Comparison of ENCODE assay signal across 6 cellular contexts in the genomic region with DNA sequence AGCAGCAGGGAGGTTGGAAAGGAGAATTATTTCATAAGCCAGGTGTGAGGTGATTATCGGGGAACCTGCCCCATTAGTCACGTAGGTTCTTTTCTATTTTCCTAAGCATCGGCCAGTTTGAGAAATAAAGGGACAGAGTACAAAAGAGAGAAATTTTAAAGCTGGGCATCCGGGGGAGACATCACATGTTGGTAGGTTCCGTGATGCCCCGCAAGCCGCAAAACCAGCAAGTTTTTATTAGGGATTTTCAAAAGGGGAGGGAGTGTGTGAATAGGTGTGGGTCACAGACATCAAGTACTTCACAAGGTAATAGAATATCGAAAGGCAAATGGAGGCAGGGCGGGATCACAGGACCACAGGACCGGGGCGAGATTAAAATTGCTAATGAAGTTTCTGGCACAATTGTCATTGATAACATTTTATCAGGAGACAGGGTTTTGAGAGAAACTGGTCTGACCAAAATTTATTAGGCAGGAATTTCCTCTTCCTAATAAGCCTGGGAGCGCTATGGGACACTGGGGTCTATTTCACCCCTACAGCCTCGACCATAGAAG. TPM values are rescaled to one million over a fixed set of nuclear protein-coding genes. Genes with fewer than 3 reads are reported as not detected.
A peak's percentile ranks its signal among the peaks of the same experiment; 100 is the strongest.
DNase-seq lines count a peak whose midpoint lies in the region; ATAC-seq, FAIRE-seq and TF ChIP-seq lines count a peak whose summit lies in the region.
"Not testable (repeated sequence)": the region's sequence is repeated elsewhere in the genome, so short reads cannot be mapped to it uniquely, and the experiment has no call there.

No MANE protein-coding gene starts in this region.

- H3K4me1 ChIP-seq in A549 (peaks cover 78% of the 10 kb centered on the region), HUES64 (ENCODE audit: insufficient read depth, low read length) (peaks cover 45% of the 10 kb centered on the region), iPS-18a (ENCODE audit: control insufficient read depth, low read depth, low read length) (peaks cover 49% of the 10 kb centered on the region), neutrophil (ENCODE audit: control insufficient read depth in 1 of 2, insufficient read depth in 1 of 2, low read depth in 1 of 2, low read length in 1 of 2) (peaks cover 50 to 53% of the 10 kb centered on the region in 2 experiments)

- H3K9me3 ChIP-seq in A549; HUES64 (ENCODE audit: insufficient read depth, low read depth, low read length); iPS-18a (ENCODE audit: control insufficient read depth, low read depth, low read length); neutrophil: not testable (repeated sequence)

- DNase-seq in A549 (ENCODE audit: low read depth in 1 of 2, low spot score in 1 of 2); activated T-cell treated with anti-CD3 and anti-CD28 coated beads, Interleukin-2, amount 50 U/mL, for 72 hours: not testable (repeated sequence)
- peak; percentile 72 for DNase-seq in cerebellar cortex (ENCODE audit: low spot score)

- TF ChIP-seq RAD21 in A549 (conservative IDR thresholded peaks at IDR 0.05 in 1 of 2, IDR thresholded peaks at IDR 0.05 in 1 of 2), result not testable (repeated sequence)

- peak overlapping the region; percentile 67 for H3K4me2 ChIP-seq in A549

- not testable (repeated sequence) for TF ChIP-seq CTCF in A549 (IDR thresholded peaks at IDR 0.05); neutrophil (IDR thresholded peaks at IDR 0.05)

- 58% methylated on average over 13 of the region's 13 CpGs for WGBS in A549 (ENCODE audit: missing lambda C conversion rate)
- 10% methylated on average over 13 of the region's 13 CpGs for WGBS in HUES64

- peaks cover 90% of the 10 kb centered on the region for H3K4me1 Mint-ChIP-seq in activated T-cell treated with anti-CD3 and anti-CD28 coated beads, Interleukin-2, amount 50 U/mL, for 72 hours (ENCODE audit: low read depth)

- not testable (repeated sequence) for H3K27me3 Mint-ChIP-seq in activated T-cell treated with anti-CD3 and anti-CD28 coated beads, Interleukin-2, amount 50 U/mL, for 72 hours (ENCODE audit: low read depth)

- CTCF ChIA-PET in A549 (lab: Yijun Ruan, JAX), result interaction anchor here (0.7 to 1.3 kb wide), 6 partner anchors 12 to 120 kb away, joined by 3 read pairs; partner anchors contain the start of gene DDR1

- not testable (repeated sequence) for TF ChIP-seq EP300 in A549 (IDR thresholded peaks at IDR 0.05)

- not testable (repeated sequence) for TF ChIP-seq POLR2A in A549 (IDR thresholded peaks at IDR 0.05; ENCODE audit: low read length)

- H3K4me3 ChIP-seq in A549; neutrophil (ENCODE audit: low read depth in 1 of 2, low read length in 1 of 2): not testable (repeated sequence)
- H3K4me3 ChIP-seq in HUES64 (ENCODE audit: low read length), result peak overlapping the region; percentile 24
- peak overlapping the region; percentile 24 for H3K4me3 ChIP-seq in iPS-18a (ENCODE audit: low read length)

- H3K27ac ChIP-seq in A549 (peak overlapping the region; percentile 93 to 97), HUES64 (ENCODE audit: low read depth, low read length) (peak overlapping the region; percentile 74; the same call in 1 of the 2 replicates), iPS-18a (ENCODE audit: low read length) (peak overlapping the region; percentile 55), neutrophil (peak overlapping the region; percentile 46)

- peak overlapping the region; percentile 39; the same call in 1 of the 2 replicates for H3K9ac ChIP-seq in HUES64 (ENCODE audit: low read depth, low read length)
- H3K9ac ChIP-seq in iPS-18a (ENCODE audit: low read length), result peak overlapping the region; percentile 40

- H3K9me3 Mint-ChIP-seq in activated T-cell treated with anti-CD3 and anti-CD28 coated beads, Interleukin-2, amount 50 U/mL, for 72 hours, result not testable (repeated sequence)

- not testable (repeated sequence) for FAIRE-seq in A549 (lab: Jason Lieb, UNC)

- not testable (repeated sequence) for ATAC-seq in A549; activated T-cell treated with anti-CD3 and anti-CD28 coated beads, Interleukin-2, amount 50 U/mL, for 72 hours (replicated peaks in 1 of 2)

- POLR2A ChIA-PET in A549 (lab: Yijun Ruan, JAX), result interaction anchor here (0.7 to 2.3 kb wide), 2 partner anchors 12 to 17 kb away, joined by 3 to 12 read pairs; no protein-coding TSS in a partner anchor

- peak overlapping the region; percentile 37 to 59 for H3K4me3 Mint-ChIP-seq in activated T-cell treated with anti-CD3 and anti-CD28 coated beads, Interleukin-2, amount 50 U/mL, for 72 hours

- H3K36me3 Mint-ChIP-seq in activated T-cell treated with anti-CD3 and anti-CD28 coated beads, Interleukin-2, amount 50 U/mL, for 72 hours (ENCODE audit: insufficient read depth in 2 of 2), result not testable (repeated sequence)

- not testable (repeated sequence) for H3K27me3 ChIP-seq in HUES64 (ENCODE audit: insufficient read depth, low read length); iPS-18a (ENCODE audit: control insufficient read depth, insufficient read depth, low read length)
- H3K27me3 ChIP-seq in neutrophil, result peaks cover 15% of the 10 kb centered on the region

- not testable (repeated sequence) for H3K27ac Mint-ChIP-seq in activated T-cell treated with anti-CD3 and anti-CD28 coated beads, Interleukin-2, amount 50 U/mL, for 72 hours

- H3K36me3 ChIP-seq in HUES64 (ENCODE audit: insufficient read depth, low read length); iPS-18a (ENCODE audit: control insufficient read depth, low read depth, low read length); neutrophil: not testable (repeated sequence)

TF ChIP-seq in A549, 52 proteins besides CTCF, POLR2A, EP300 and RAD21:
- 0 out of 2 replicates have a peak, but pooled peaks have one; percentile 0 for TF ChIP-seq GATA3 (IDR thresholded peaks at IDR 0.05; ENCODE audit: borderline replicate concordance)

RNA-seq across cellular contexts. Expression of gene IER3, which starts 20.2 kb away (rescaled TPM):
- polyA plus RNA-seq in A549 (2011; rRNA removed), result 116 and 202 TPM in 2 replicates
- 172 and 215 TPM in 2 replicates for polyA plus RNA-seq in A549 (2012; cell fraction: cytosol; rRNA removed)
- 240 and 352 TPM in 2 replicates for polyA plus RNA-seq in A549 (2012; cell fraction: nucleus; rRNA removed)
- 89.1 to 108 TPM (median 104 TPM) in 3 replicates for polyA plus RNA-seq in A549 (2017; fragmentation: RNase III; extraction: RNeasy Plus Mini Kit Qiagen cat#74134 plus additional on column Dnase treatment)
- polyA minus RNA-seq in A549 (2011; rRNA and poly(A)+ RNA removed), result 93.4 and 94.8 TPM in 2 replicates
- polyA plus RNA-seq in HUES64 (2013, experiment 1 of 2), result 32.3 TPM
- 41.0 TPM for polyA plus RNA-seq in HUES64 (2013, experiment 2 of 2)
- total RNA-seq in activated T-cell treated with anti-CD3 and anti-CD28 coated beads, Interleukin-2, amount 50 U/mL, for 72 hours, result 100 to 1,000 TPM; 174 to 197 TPM

RNA-seq across cellular contexts. Expression of gene FLOT1, which starts 22.1 kb away (rescaled TPM):
- polyA plus RNA-seq in A549 (2011; rRNA removed) (135 and 136 TPM in 2 replicates), A549 (2017; fragmentation: RNase III; extraction: RNeasy Plus Mini Kit Qiagen cat#74134 plus additional on column Dnase treatment) (89.7 to 99.2 TPM (median 89.9 TPM) in 3 replicates)
- 140 TPM in 2 replicates for polyA plus RNA-seq in A549 (2012; cell fraction: cytosol; rRNA removed)
- polyA plus RNA-seq in A549 (2012; cell fraction: nucleus; rRNA removed), result 112 and 128 TPM in 2 replicates
- 101 and 112 TPM in 2 replicates for polyA minus RNA-seq in A549 (2011; rRNA and poly(A)+ RNA removed)
- 81.5 TPM for polyA plus RNA-seq in HUES64 (2013, experiment 1 of 2)
- 90.9 TPM for polyA plus RNA-seq in HUES64 (2013, experiment 2 of 2)
- 100 to 1,000 TPM; 293 to 319 TPM for total RNA-seq in activated T-cell treated with anti-CD3 and anti-CD28 coated beads, Interleukin-2, amount 50 U/mL, for 72 hours

RNA-seq across cellular contexts. Expression of gene TUBB, which starts 44.4 kb away (rescaled TPM):
- polyA plus RNA-seq in A549 (2011; rRNA removed), result 691 and 782 TPM in 2 replicates
- 1,345 and 1,480 TPM in 2 replicates for polyA plus RNA-seq in A549 (2012; cell fraction: cytosol; rRNA removed)
- polyA plus RNA-seq in A549 (2012; cell fraction: nucleus; rRNA removed), result 1,395 and 1,872 TPM in 2 replicates
- polyA plus RNA-seq in A549 (2017; fragmentation: RNase III; extraction: RNeasy Plus Mini Kit Qiagen cat#74134 plus additional on column Dnase treatment), result 1,022 to 1,121 TPM (median 1,044 TPM) in 3 replicates
- 802 and 983 TPM in 2 replicates for polyA minus RNA-seq in A549 (2011; rRNA and poly(A)+ RNA removed)
- polyA plus RNA-seq in HUES64 (2013, experiment 1 of 2), result 1,851 TPM
- polyA plus RNA-seq in HUES64 (2013, experiment 2 of 2), result 1,975 TPM
- total RNA-seq in activated T-cell treated with anti-CD3 and anti-CD28 coated beads, Interleukin-2, amount 50 U/mL, for 72 hours, result 100 to 1,000 TPM; 668 to 724 TPM

RNA-seq across cellular contexts. Expression of gene MDC1, which starts 47.5 kb away (rescaled TPM):
- polyA plus RNA-seq in A549 (2011; rRNA removed) (8.2 and 13.3 TPM in 2 replicates), A549 (2017; fragmentation: RNase III; extraction: RNeasy Plus Mini Kit Qiagen cat#74134 plus additional on column Dnase treatment) (14.9 to 21.4 TPM (median 16.5 TPM) in 3 replicates)
- polyA plus RNA-seq in A549 (2012; cell fraction: cytosol; rRNA removed), result 8.4 and 10.3 TPM in 2 replicates
- polyA plus RNA-seq in A549 (2012; cell fraction: nucleus; rRNA removed), result 29.8 and 46.1 TPM in 2 replicates
- polyA minus RNA-seq in A549 (2011; rRNA and poly(A)+ RNA removed), result 18.4 and 19.4 TPM in 2 replicates
- 45.9 TPM for polyA plus RNA-seq in HUES64 (2013, experiment 1 of 2)
- 43.7 TPM for polyA plus RNA-seq in HUES64 (2013, experiment 2 of 2)
- total RNA-seq in activated T-cell treated with anti-CD3 and anti-CD28 coated beads, Interleukin-2, amount 50 U/mL, for 72 hours, result 100 to 1,000 TPM; 102 to 127 TPM
